8 cellular contexts compared by ENCODE assay signal in genomic region chr7:30285067-30285530, GRCh38. TPM values are rescaled to one million over a fixed set of nuclear protein-coding genes. Genes with fewer than 3 reads are reported as not detected.
DNase-seq lines count a peak whose midpoint lies in the region; ATAC-seq lines count a peak whose summit lies in the region.

No MANE protein-coding gene starts in this region.

- H3K4me3 Mint-ChIP-seq in activated CD4-positive, alpha-beta memory T cell treated with anti-CD3 and anti-CD28 coated beads, Interleukin-2, amount 10 ng/mL, durations not matched to agents 7 days and 5 days = peak overlapping the region; percentile 75
- H3K4me3 Mint-ChIP-seq in effector memory CD8-positive, alpha-beta T cell = peak overlapping the region; percentile 78 to 83

- H3K9ac ChIP-seq in HUES6 (ENCODE audit: low read length) = peak overlapping the region; percentile 86
- no peak overlapping the region for H3K9ac ChIP-seq in muscle layer of colon (ENCODE audit: low read length)

- H3K27ac ChIP-seq in HUES6 (ENCODE audit: low read depth, low read length) = peak overlapping the region; percentile 77; the same call in 1 of the 2 replicates
- H3K27ac ChIP-seq in muscle layer of colon (ENCODE audit: low read depth, low read length) = peak overlapping the region; percentile 71
- peak overlapping the region; percentile 97 for H3K27ac ChIP-seq in thymus (ENCODE audit: low read depth)

- DNase-seq in COLO668 (lab: John Stamatoyannopoulos, UW; ENCODE audit: unreplicated experiment) (peak; percentile 90), NCI-H1694 treated with DMSO at 0.1 percent for 48 hours (lab: John Stamatoyannopoulos, UW) (no peak)
- peak; percentile 39 for DNase-seq in activated CD4-positive, alpha-beta memory T cell treated with anti-CD3 and anti-CD28 coated beads, Interleukin-2, amount 10 ng/mL, durations not matched to agents 7 days and 5 days
- peak in 1 of 3 experiments; percentile 14 for DNase-seq in effector memory CD8-positive, alpha-beta T cell

- POLR2A ChIA-PET in activated CD4-positive, alpha-beta memory T cell treated with anti-CD3 and anti-CD28 coated beads, Interleukin-2, amount 10 ng/mL, durations not matched to agents 7 days and 5 days (lab: Charles Lee) = interaction anchor here (0.6 to 5.0 kb wide), 13 partner anchors 10 to 342 kb away, joined by 3 to 62 read pairs (median 5); partner anchors contain the start of gene NOD1

- under 1% methylated on average over 72 of the region's 72 CpGs for WGBS in thymus

- H3K4me3 ChIP-seq in HUES6 (ENCODE audit: low read depth, low read length) (peak overlapping the region; percentile 71), muscle layer of colon (ENCODE audit: low read depth in 1 of 2, low read length in 2 of 2) (peak overlapping the region; percentile 64 to 84), thymus (ENCODE audit: low read length) (peak overlapping the region; percentile 88)

- peak overlapping the region; percentile 78 for H3K27ac Mint-ChIP-seq in activated CD4-positive, alpha-beta memory T cell treated with anti-CD3 and anti-CD28 coated beads, Interleukin-2, amount 10 ng/mL, durations not matched to agents 7 days and 5 days
- peak overlapping the region; percentile 88 to 89 for H3K27ac Mint-ChIP-seq in effector memory CD8-positive, alpha-beta T cell

- H3K9me3 ChIP-seq in HUES6 (ENCODE audit: control insufficient read depth, insufficient read depth, low read depth, low read length) = no peaks in the 10 kb centered on the region
- H3K9me3 ChIP-seq in muscle layer of colon (ENCODE audit: low read length) = no peaks in the 10 kb centered on the region
- H3K9me3 ChIP-seq in thymus (ENCODE audit: control insufficient read depth) = peaks cover 1% of the 10 kb centered on the region

- no peaks in the 10 kb centered on the region for H3K9me3 Mint-ChIP-seq in activated CD4-positive, alpha-beta memory T cell treated with anti-CD3 and anti-CD28 coated beads, Interleukin-2, amount 10 ng/mL, durations not matched to agents 7 days and 5 days
- peaks cover 0 to 2% of the 10 kb centered on the region in 2 donors for H3K9me3 Mint-ChIP-seq in effector memory CD8-positive, alpha-beta T cell

- CTCF ChIA-PET in activated CD4-positive, alpha-beta memory T cell treated with anti-CD3 and anti-CD28 coated beads, Interleukin-2, amount 10 ng/mL, durations not matched to agents 7 days and 5 days (lab: Charles Lee) = interaction anchor here (2.2 to 2.6 kb wide), 2 partner anchors 38 to 63 kb away, joined by 5 to 11 read pairs; no protein-coding TSS in a partner anchor

- H3K4me1 ChIP-seq in HUES6 (ENCODE audit: control insufficient read depth, insufficient read depth, low read length) = peaks cover 30% of the 10 kb centered on the region
- peaks cover 15% of the 10 kb centered on the region for H3K4me1 ChIP-seq in muscle layer of colon (ENCODE audit: insufficient read depth, low read length)
- H3K4me1 ChIP-seq in thymus (ENCODE audit: control insufficient read depth, insufficient read depth, low read length) = peaks cover under 1% of the 10 kb centered on the region

- ATAC-seq in GM21381 (IDR thresholded peaks at IDR 0.05; ENCODE audit: unreplicated experiment) = peak; percentile 18
- peak; percentile 5 for ATAC-seq in effector memory CD8-positive, alpha-beta T cell (replicated peaks)

- peaks cover 22% of the 10 kb centered on the region for H3K36me3 Mint-ChIP-seq in activated CD4-positive, alpha-beta memory T cell treated with anti-CD3 and anti-CD28 coated beads, Interleukin-2, amount 10 ng/mL, durations not matched to agents 7 days and 5 days (ENCODE audit: low read depth)
- H3K36me3 Mint-ChIP-seq in effector memory CD8-positive, alpha-beta T cell (ENCODE audit: insufficient read depth) = peaks cover 33% of the 10 kb centered on the region

- no peaks in the 10 kb centered on the region for H3K27me3 Mint-ChIP-seq in activated CD4-positive, alpha-beta memory T cell treated with anti-CD3 and anti-CD28 coated beads, Interleukin-2, amount 10 ng/mL, durations not matched to agents 7 days and 5 days
- H3K27me3 Mint-ChIP-seq in effector memory CD8-positive, alpha-beta T cell = no peaks in the 10 kb centered on the region

- H3K36me3 ChIP-seq in HUES6 (ENCODE audit: control insufficient read depth, insufficient read depth, low read length) = no peaks in the 10 kb centered on the region
- no peaks in the 10 kb centered on the region for H3K36me3 ChIP-seq in muscle layer of colon (ENCODE audit: insufficient read depth, low read length)
- no peaks in the 10 kb centered on the region for H3K36me3 ChIP-seq in thymus (ENCODE audit: control insufficient read depth, insufficient read depth)

- H3K4me1 Mint-ChIP-seq in activated CD4-positive, alpha-beta memory T cell treated with anti-CD3 and anti-CD28 coated beads, Interleukin-2, amount 10 ng/mL, durations not matched to agents 7 days and 5 days = peaks cover 46% of the 10 kb centered on the region
- peaks cover 39 to 53% of the 10 kb centered on the region in 2 donors for H3K4me1 Mint-ChIP-seq in effector memory CD8-positive, alpha-beta T cell (ENCODE audit: low read depth in 2 of 2)

- H3K27me3 ChIP-seq in HUES6 (ENCODE audit: control insufficient read depth, insufficient read depth, low read length) (no peaks in the 10 kb centered on the region), muscle layer of colon (ENCODE audit: control insufficient read depth in 1 of 2, insufficient read depth in 2 of 2, low read length in 2 of 2) (no peaks in the 10 kb centered on the region), thymus (ENCODE audit: control insufficient read depth, insufficient read depth) (no peaks in the 10 kb centered on the region)

RNA-seq across cellular contexts. Expression of gene ZNRF2, which starts 0.7 kb away (rescaled TPM):
- 10 to 100 TPM; 17.9 to 18.5 TPM for total RNA-seq in activated CD4-positive, alpha-beta memory T cell treated with anti-CD3 and anti-CD28 coated beads, Interleukin-2, amount 10 ng/mL, durations not matched to agents 7 days and 5 days
- 10.5 TPM for polyA plus RNA-seq in thymus
